ENCODE assay signal across 25 cellular contexts in genomic region chr15:77104155-77104554, GRCh38. TPM values are rescaled to one million over a fixed set of nuclear protein-coding genes. Genes with fewer than 3 reads are reported as not detected.
DNase-seq lines count a peak whose midpoint lies in the region; ATAC-seq and TF ChIP-seq lines count a peak whose summit lies in the region.
"Had no signal": no experiment of that assay in that cellular context is flagged by ENCODE, and none has a peak within 500 bp of the region (broad histone marks: within the 10 kb centered on the region; RNA-seq: fewer than 3 reads in every experiment).

No MANE protein-coding gene starts in this region.

- no peaks in the 10 kb centered on the region for H3K9me3 Mint-ChIP-seq in brain
- H3K9me3 Mint-ChIP-seq: activated naive CD4-positive, alpha-beta T cell treated with anti-CD3 and anti-CD28 coated beads, Interleukin-2, amount 50 U/mL, for 72 hours; effector memory CD8-positive, alpha-beta T cell; stimulated activated naive B cell treated with anti-CD40 and anti-IgM and Interleukin-4, amounts not matched to agents 10 μg/mL and 1 μg/mL and 100 μg/mL, for 72 hours had no signal

- peaks cover 53% of the 10 kb centered on the region for H3K4me1 Mint-ChIP-seq in brain
- H3K4me1 Mint-ChIP-seq: activated CD4-positive, alpha-beta T cell treated with anti-CD3 and anti-CD28 coated beads for 36 hours; CD14-positive monocyte had no signal

- H3K27me3 Mint-ChIP-seq in brain, result no peaks in the 10 kb centered on the region
- H3K27me3 Mint-ChIP-seq: activated CD4-positive, alpha-beta T cell treated with anti-CD3 and anti-CD28 coated beads for 36 hours; activated CD8-positive, alpha-beta memory T cell treated with anti-CD3 and anti-CD28 coated beads, Interleukin-2, amount 10 ng/mL, durations not matched to agents 7 days and 5 days; effector memory CD8-positive, alpha-beta T cell; stimulated activated naive B cell treated with anti-CD40 and anti-IgM and Interleukin-4, amounts not matched to agents 10 μg/mL and 1 μg/mL and 100 μg/mL, for 72 hours had no signal

- H3K4me3 Mint-ChIP-seq in brain, result no peak overlapping the region
- H3K4me3 Mint-ChIP-seq: activated CD4-positive, alpha-beta T cell treated with anti-CD3 and anti-CD28 coated beads for 36 hours; activated CD8-positive, alpha-beta memory T cell treated with anti-CD3 and anti-CD28 coated beads, Interleukin-2, amount 10 ng/mL, durations not matched to agents 7 days and 5 days; CD14-positive monocyte; effector memory CD8-positive, alpha-beta T cell; stimulated activated naive B cell treated with anti-CD40 and anti-IgM and Interleukin-4, amounts not matched to agents 10 μg/mL and 1 μg/mL and 100 μg/mL, for 72 hours had no signal

- no peak overlapping the region for H3K4me3 ChIP-seq in foreskin fibroblast (ENCODE audit: low read depth in 1 of 2, low read length in 2 of 2)
- H3K4me3 ChIP-seq: esophagus squamous epithelium, lower lobe of right lung, smooth muscle cell, thoracic aorta had no signal

- ATAC-seq in activated CD4-positive, CD25-positive, alpha-beta regulatory T cell treated with anti-CD3 and anti-CD28 coated beads, Interleukin-2, amount 50 U/mL, for 24 hours, result no peak
- ATAC-seq in HG03432 (IDR thresholded peaks at IDR 0.05; ENCODE audit: unreplicated experiment), result no peak
- ATAC-seq: activated CD4-positive, alpha-beta T cell treated with anti-CD3 and anti-CD28 coated beads for 36 hours; activated CD8-positive, alpha-beta memory T cell treated with anti-CD3 and anti-CD28 coated beads, Interleukin-2, amount 10 ng/mL, durations not matched to agents 7 days and 5 days; activated naive CD4-positive, alpha-beta T cell treated with anti-CD3 and anti-CD28 coated beads, Interleukin-2, amount 50 U/mL, for 72 hours; effector memory CD8-positive, alpha-beta T cell; lower lobe of right lung; stimulated activated naive B cell treated with anti-CD40 and anti-IgM and Interleukin-4, amounts not matched to agents 10 μg/mL and 1 μg/mL and 100 μg/mL, for 72 hours had no signal

- peak; percentile 14 for DNase-seq in EL
- DNase-seq in foreskin fibroblast, result peak; percentile 51 to 63
- DNase-seq in lung microvascular endothelial cell (ENCODE audit: low read depth in 2 of 2), result peak; percentile 45 to 81
- no peak for DNase-seq in activated CD8-positive, alpha-beta memory T cell treated with anti-CD3 and anti-CD28 coated beads, Interleukin-2, amount 50 U/mL, for 4 hours
- DNase-seq in GM13976 (ENCODE audit: low spot score), result no peak
- DNase-seq: ACHN; activated CD4-positive, alpha-beta T cell treated with anti-CD3 and anti-CD28 coated beads for 36 hours; activated CD8-positive, alpha-beta memory T cell treated with anti-CD3 and anti-CD28 coated beads, Interleukin-2, amount 10 ng/mL, durations not matched to agents 7 days and 5 days; effector memory CD8-positive, alpha-beta T cell; esophagus squamous epithelium; GDM1; hippocampal formation; Karpas-422; lower lobe of right lung; NCI-H1930; NCI-H774; stimulated activated CD4-positive, alpha-beta T cell treated with anti-CD3 and anti-CD28 coated beads, Interleukin-2, amount 100 ng/mL, for 48 hours; stimulated activated naive B cell treated with anti-CD40 and anti-IgM and Interleukin-4, amounts not matched to agents 10 μg/mL and 1 μg/mL and 100 μg/mL, for 72 hours had no signal

- H3K27ac Mint-ChIP-seq in brain, result peak overlapping the region in 3 of 5 experiments; percentile 25 to 77 (median 40)
- H3K27ac Mint-ChIP-seq: activated CD4-positive, alpha-beta T cell treated with anti-CD3 and anti-CD28 coated beads for 36 hours; activated CD8-positive, alpha-beta memory T cell treated with anti-CD3 and anti-CD28 coated beads, Interleukin-2, amount 10 ng/mL, durations not matched to agents 7 days and 5 days; stimulated activated naive B cell treated with anti-CD40 and anti-IgM and Interleukin-4, amounts not matched to agents 10 μg/mL and 1 μg/mL and 100 μg/mL, for 72 hours had no signal

- TF ChIP-seq CTCF in brain (conservative IDR thresholded peaks at IDR 0.05) (no peak), foreskin fibroblast (IDR thresholded peaks at IDR 0.05; ENCODE audit: low read depth, low read length) (no peak), GM13976 (IDR thresholded peaks at IDR 0.05; ENCODE audit: borderline replicate concordance, control extremely low read depth, extremely low read depth, insufficient read depth, missing control alignments) (no peak)

- in situ Hi-C loops in GM13976 (cut with MboI; ENCODE audit: low sequenced_read_pairs, unreplicated experiment), result no loop called here

- H3K36me3 Mint-ChIP-seq in brain, result no peaks in the 10 kb centered on the region
- H3K36me3 Mint-ChIP-seq: activated CD8-positive, alpha-beta memory T cell treated with anti-CD3 and anti-CD28 coated beads, Interleukin-2, amount 10 ng/mL, durations not matched to agents 7 days and 5 days; activated naive CD4-positive, alpha-beta T cell treated with anti-CD3 and anti-CD28 coated beads, Interleukin-2, amount 50 U/mL, for 72 hours had no signal

RNA-seq across cellular contexts. Expression of gene TSPAN3, which starts 33.2 kb away (rescaled TPM):
- 206 TPM for polyA plus RNA-seq in brain (ENCODE audit: insufficient read depth, low read depth, low replicate concordance)
- 164 and 170 TPM in 2 replicates for total RNA-seq in lung microvascular endothelial cell

Comparison
In these comparisons a context has a peak if more than half of its experiments do, and no peak if none do; other contexts are left out.
1. DNase-seq: peak in EL (single experiment), foreskin fibroblast (2 of 2) and lung microvascular endothelial cell (2 of 2); none in activated CD8-positive, alpha-beta memory T cell treated with anti-CD3 and anti-CD28 coated beads, Interleukin-2, amount 50 U/mL, for 4 hours (single experiment) and GM13976 (single experiment).